21 cellular contexts compared by ENCODE assay signal in the genomic region with DNA sequence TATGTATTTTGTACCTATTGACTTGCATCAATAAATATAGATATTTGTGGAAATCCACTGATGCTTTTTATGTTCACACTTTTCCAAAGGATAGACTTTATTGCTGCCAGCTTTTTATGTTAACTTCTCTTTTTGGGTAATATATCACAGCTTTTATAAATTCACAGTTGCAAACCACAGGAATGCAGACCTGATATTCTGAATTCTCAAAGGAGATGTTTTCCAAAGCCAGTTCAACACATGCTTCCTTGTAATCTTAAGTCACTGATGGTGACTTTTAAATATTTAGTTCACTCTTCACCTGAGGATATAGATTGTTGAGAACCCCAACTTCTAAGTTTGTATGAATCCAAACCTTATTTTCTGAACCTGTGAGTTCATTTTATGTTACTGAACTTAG.
"Had no signal": no experiment of that assay in that cellular context is flagged by ENCODE, and none has a peak within 500 bp of the region (broad histone marks: within the 10 kb centered on the region; RNA-seq: fewer than 3 reads in every experiment).

No MANE protein-coding gene starts in this region.

- DNase-seq: activated CD4-positive, alpha-beta memory T cell treated with anti-CD3 and anti-CD28 coated beads for 36 hours; activated CD8-positive, alpha-beta memory T cell treated with anti-CD3 and anti-CD28 coated beads, Interleukin-2, amount 10 ng/mL, durations not matched to agents 7 days and 5 days; activated naive CD4-positive, alpha-beta T cell treated with anti-CD3 and anti-CD28 coated beads, Interleukin-2, amount 10 ng/mL, durations not matched to agents 7 days and 5 days; activated T-cell treated with anti-CD3 and anti-CD28 coated beads, Interleukin-2, amount 50 U/mL, for 24 hours; adrenal gland; brain microvascular endothelial cell; dorsolateral prefrontal cortex; endodermal cell; mucosa of descending colon; naive thymus-derived CD8-positive, alpha-beta T cell; retina; stimulated activated CD4-positive, alpha-beta T cell treated with anti-CD3 and anti-CD28 coated beads, Interleukin-15, amount 100 ng/mL, for 24 hours; stimulated activated CD4-positive, alpha-beta T cell treated with anti-CD3 and anti-CD28 coated beads, Interleukin-4, amount 100 ng/mL, for 1 hour; stimulated activated naive B cell treated with anti-CD40 and anti-IgM and Interleukin-4, amounts not matched to agents 10 μg/mL and 1 μg/mL and 100 μg/mL, for 72 hours; T-helper 1 cell; tibial artery; uterus had no signal

- H3K36me3 ChIP-seq: adrenal gland, brain microvascular endothelial cell, neutrophil, tibial artery, uterus had no signal

- ATAC-seq: activated CD8-positive, alpha-beta memory T cell treated with anti-CD3 and anti-CD28 coated beads, Interleukin-2, amount 10 ng/mL, durations not matched to agents 7 days and 5 days; left lobe of liver; mucosa of descending colon; naive thymus-derived CD8-positive, alpha-beta T cell had no signal

- H3K27me3 Mint-ChIP-seq: activated CD4-positive, alpha-beta memory T cell treated with anti-CD3 and anti-CD28 coated beads for 36 hours; activated CD8-positive, alpha-beta memory T cell treated with anti-CD3 and anti-CD28 coated beads, Interleukin-2, amount 10 ng/mL, durations not matched to agents 7 days and 5 days; activated naive CD4-positive, alpha-beta T cell treated with anti-CD3 and anti-CD28 coated beads, Interleukin-2, amount 10 ng/mL, durations not matched to agents 7 days and 5 days; activated T-cell treated with anti-CD3 and anti-CD28 coated beads, Interleukin-2, amount 50 U/mL, for 24 hours; stimulated activated naive B cell treated with anti-CD40 and anti-IgM and Interleukin-4, amounts not matched to agents 10 μg/mL and 1 μg/mL and 100 μg/mL, for 72 hours had no signal

- H3K9me3 Mint-ChIP-seq: activated T-cell treated with anti-CD3 and anti-CD28 coated beads, Interleukin-2, amount 50 U/mL, for 24 hours; endodermal cell had no signal

- H3K9me3 ChIP-seq: adrenal gland, mucosa of descending colon, neutrophil, tibial artery, uterus had no signal

- H3K27ac Mint-ChIP-seq: activated CD4-positive, alpha-beta memory T cell treated with anti-CD3 and anti-CD28 coated beads for 36 hours; activated CD8-positive, alpha-beta memory T cell treated with anti-CD3 and anti-CD28 coated beads, Interleukin-2, amount 10 ng/mL, durations not matched to agents 7 days and 5 days; activated naive CD4-positive, alpha-beta T cell treated with anti-CD3 and anti-CD28 coated beads, Interleukin-2, amount 10 ng/mL, durations not matched to agents 7 days and 5 days; activated T-cell treated with anti-CD3 and anti-CD28 coated beads, Interleukin-2, amount 50 U/mL, for 24 hours; endodermal cell; naive thymus-derived CD8-positive, alpha-beta T cell; stimulated activated naive B cell treated with anti-CD40 and anti-IgM and Interleukin-4, amounts not matched to agents 10 μg/mL and 1 μg/mL and 100 μg/mL, for 72 hours had no signal

- H3K27ac ChIP-seq: adrenal gland, brain microvascular endothelial cell, dorsolateral prefrontal cortex, hepatocyte, neutrophil, parathyroid adenoma, tibial artery, uterus had no signal

- H3K4me3 Mint-ChIP-seq: activated CD4-positive, alpha-beta memory T cell treated with anti-CD3 and anti-CD28 coated beads for 36 hours; activated CD8-positive, alpha-beta memory T cell treated with anti-CD3 and anti-CD28 coated beads, Interleukin-2, amount 10 ng/mL, durations not matched to agents 7 days and 5 days; activated naive CD4-positive, alpha-beta T cell treated with anti-CD3 and anti-CD28 coated beads, Interleukin-2, amount 10 ng/mL, durations not matched to agents 7 days and 5 days; activated T-cell treated with anti-CD3 and anti-CD28 coated beads, Interleukin-2, amount 50 U/mL, for 24 hours; endodermal cell; naive thymus-derived CD8-positive, alpha-beta T cell; stimulated activated naive B cell treated with anti-CD40 and anti-IgM and Interleukin-4, amounts not matched to agents 10 μg/mL and 1 μg/mL and 100 μg/mL, for 72 hours had no signal

- H3K36me3 Mint-ChIP-seq: activated CD4-positive, alpha-beta memory T cell treated with anti-CD3 and anti-CD28 coated beads for 36 hours; activated CD8-positive, alpha-beta memory T cell treated with anti-CD3 and anti-CD28 coated beads, Interleukin-2, amount 10 ng/mL, durations not matched to agents 7 days and 5 days; activated naive CD4-positive, alpha-beta T cell treated with anti-CD3 and anti-CD28 coated beads, Interleukin-2, amount 10 ng/mL, durations not matched to agents 7 days and 5 days; naive thymus-derived CD8-positive, alpha-beta T cell; stimulated activated naive B cell treated with anti-CD40 and anti-IgM and Interleukin-4, amounts not matched to agents 10 μg/mL and 1 μg/mL and 100 μg/mL, for 72 hours had no signal

- H3K4me3 ChIP-seq: adrenal gland, dorsolateral prefrontal cortex, hepatocyte, mucosa of descending colon, tibial artery, uterus had no signal

- H3K9ac ChIP-seq: parathyroid adenoma had no signal

- H3K4me2 ChIP-seq: hepatocyte had no signal

- H3K4me1 Mint-ChIP-seq: activated CD8-positive, alpha-beta memory T cell treated with anti-CD3 and anti-CD28 coated beads, Interleukin-2, amount 10 ng/mL, durations not matched to agents 7 days and 5 days; activated naive CD4-positive, alpha-beta T cell treated with anti-CD3 and anti-CD28 coated beads, Interleukin-2, amount 10 ng/mL, durations not matched to agents 7 days and 5 days; endodermal cell had no signal

- H2AFZ ChIP-seq: hepatocyte, parathyroid adenoma had no signal

- H3K27me3 ChIP-seq: adrenal gland, brain microvascular endothelial cell, hepatocyte, neutrophil, tibial artery, uterus had no signal

- H3K4me1 ChIP-seq: adrenal gland, parathyroid adenoma, tibial artery, uterus had no signal
